Comparison of ENCODE assay signal across 8 cellular contexts in the genomic region with DNA sequence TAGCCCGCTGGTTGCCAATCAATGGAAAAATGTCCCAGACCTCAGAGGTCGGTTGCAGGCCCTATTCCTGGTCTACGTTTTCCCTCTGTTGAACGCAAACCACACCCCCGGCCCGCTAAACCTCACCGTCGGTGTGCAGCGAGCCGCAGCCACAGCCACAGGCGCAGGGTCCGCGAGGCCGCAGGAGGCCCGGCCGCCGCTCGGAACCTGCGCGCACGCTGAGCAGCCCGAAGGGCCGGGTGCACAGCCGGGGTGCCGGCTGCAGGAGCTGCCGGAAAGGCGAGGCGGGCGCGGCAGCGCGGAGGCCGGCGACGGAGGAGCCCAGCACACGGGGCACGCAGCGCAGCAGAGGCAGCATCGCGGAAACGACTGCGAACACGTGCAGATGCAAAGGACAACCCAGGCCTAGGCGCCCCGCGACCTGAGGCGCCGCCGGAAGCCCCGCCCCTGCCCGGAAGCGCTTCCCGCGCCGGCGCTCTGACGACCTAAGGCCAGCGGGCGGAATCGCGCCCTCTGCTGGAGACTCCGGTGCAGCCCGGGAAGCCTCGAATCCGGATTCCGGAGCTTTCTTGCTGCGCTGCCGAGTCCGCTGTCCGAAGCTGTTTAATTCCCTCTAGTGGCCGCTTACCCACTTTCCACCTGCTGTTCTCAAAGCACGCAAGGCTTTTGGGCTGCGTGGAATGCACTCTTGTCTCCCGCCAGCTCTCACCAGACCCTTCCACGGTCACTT. TPM values are rescaled to one million over a fixed set of nuclear protein-coding genes. Genes with fewer than 3 reads are reported as not detected.
DNase-seq lines count a peak whose midpoint lies in the region; ATAC-seq and TF ChIP-seq lines count a peak whose summit lies in the region.

A gene with protein sequence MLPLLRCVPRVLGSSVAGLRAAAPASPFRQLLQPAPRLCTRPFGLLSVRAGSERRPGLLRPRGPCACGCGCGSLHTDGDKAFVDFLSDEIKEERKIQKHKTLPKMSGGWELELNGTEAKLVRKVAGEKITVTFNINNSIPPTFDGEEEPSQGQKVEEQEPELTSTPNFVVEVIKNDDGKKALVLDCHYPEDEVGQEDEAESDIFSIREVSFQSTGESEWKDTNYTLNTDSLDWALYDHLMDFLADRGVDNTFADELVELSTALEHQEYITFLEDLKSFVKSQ (minus strand): TSS at position 440 of the 730 bp plus-strand sequence. CDS start 82 bp downstream, at position 358.

- H3K27ac Mint-ChIP-seq in chondrocyte (ENCODE audit: unreplicated experiment) = peak within 1 kb of the TSS; percentile 86

- H3K9me3 Mint-ChIP-seq in chondrocyte (ENCODE audit: low read depth) = no peaks in the 10 kb centered on the region

- TF ChIP-seq CTCF in chondrocyte (IDR thresholded peaks at IDR 0.05) = peak; percentile 99

- H3K4me3 Mint-ChIP-seq in chondrocyte (ENCODE audit: unreplicated experiment) = peak within 1 kb of the TSS; percentile 78

- ATAC-seq in GM19025 (IDR thresholded peaks at IDR 0.05; ENCODE audit: low read depth, unreplicated experiment) (peak; percentile 82), HG03342 (IDR thresholded peaks at IDR 0.05; ENCODE audit: unreplicated experiment) (peak; percentile 78)

- DNase-seq in Ammon's horn (ENCODE audit: low spot score) (peak; percentile 90), NCI-H510A (lab: John Stamatoyannopoulos, UW) (peak; percentile 77), chondrocyte (ENCODE audit: low spot score) (peak; percentile 96), kidney glomerular epithelial cell (lab: John Stamatoyannopoulos, UW) (peak; percentile 93)
- peak; percentile 87 for DNase-seq in activated CD4-positive, alpha-beta T cell treated with anti-CD3 and anti-CD28 coated beads for 1 hour
- DNase-seq in stimulated activated CD4-positive, alpha-beta T cell treated with anti-CD3 and anti-CD28 coated beads, Interleukin-1b, Interleukin-23, amount 100 ng/mL, for 1 hour (ENCODE audit: low read depth in 2 of 2) = peak; percentile 83 to 90

- H3K4me1 Mint-ChIP-seq in chondrocyte (ENCODE audit: low read depth) = peaks cover 30% of the 10 kb centered on the region

- H3K36me3 Mint-ChIP-seq in chondrocyte (ENCODE audit: low read depth) = peaks cover 4% of the 10 kb centered on the region

- no peaks in the 10 kb centered on the region for H3K27me3 Mint-ChIP-seq in chondrocyte (ENCODE audit: low read depth)

RNA-seq across cellular contexts. Expression of the gene that starts here (rescaled TPM):
- total RNA-seq in chondrocyte = 65.6 to 82.8 TPM (median 71.3 TPM) in 3 replicates

Comparison
In these comparisons a context has a peak if more than half of its experiments do, and no peak if none do; other contexts are left out.
1. Peak in every context shown above with its lines: DNase-seq and ATAC-seq.